31 cellular contexts compared by ENCODE assay signal in the genomic region with DNA sequence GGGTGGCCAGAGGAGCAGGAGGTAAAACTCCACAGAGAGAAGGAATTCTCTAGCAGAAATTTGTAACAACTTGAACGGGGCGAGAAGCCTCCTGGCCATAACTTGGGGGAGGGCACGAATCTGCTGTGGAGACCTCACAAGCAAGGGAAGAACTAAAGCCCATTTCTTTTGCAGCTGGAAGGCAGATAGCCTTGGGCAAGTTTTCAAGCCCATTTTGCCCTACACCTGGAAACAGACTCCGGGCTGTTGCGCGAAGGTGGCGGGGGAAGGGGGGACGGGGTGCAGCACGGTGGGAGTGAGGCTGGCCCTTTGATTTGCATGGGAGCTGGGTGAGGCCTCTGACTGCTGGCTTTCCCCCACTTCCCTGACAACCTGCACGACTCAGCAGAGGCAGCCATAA.
"Had no signal": no experiment of that assay in that cellular context is flagged by ENCODE, and none has a peak within 500 bp of the region (broad histone marks: within the 10 kb centered on the region; RNA-seq: fewer than 3 reads in every experiment).

No MANE protein-coding gene starts in this region.

- H3K27me3 ChIP-seq: ascending aorta, cardiac muscle cell had no signal

- H3K4me3 Mint-ChIP-seq: activated B cell treated with CpG ODN at 0.5 μM for 24 hours; activated CD8-positive, alpha-beta memory T cell treated with anti-CD3 and anti-CD28 coated beads, Interleukin-2, amount 10 ng/mL, durations not matched to agents 7 days and 5 days; activated CD8-positive, alpha-beta T cell treated with anti-CD3 and anti-CD28 coated beads, Interleukin-2, amount 10 ng/mL, durations not matched to agents 7 days and 5 days; activated naive CD4-positive, alpha-beta T cell treated with anti-CD3 and anti-CD28 coated beads, Interleukin-2, amount 10 ng/mL, durations not matched to agents 7 days and 5 days; activated naive CD8-positive, alpha-beta T cell treated with anti-CD3 and anti-CD28 coated beads, Interleukin-2, amount 10 ng/mL, durations not matched to agents 7 days and 5 days; activated T-cell treated with anti-CD3 and anti-CD28 coated beads, Interleukin-2, amount 50 U/mL, for 72 hours; brain; dendritic cell treated with granulocyte-macrophage colony-stimulating factor and Interleukin-4, amounts not matched to agents 40 ng/mL and 50 ng/mL, for 4 days; endodermal cell; T-helper 17 cell; T-helper 2 cell treated with Interferon-gamma antibody and Interleukin-4, amounts not matched to agents 5 μg/mL and 100 μg/mL, for 36 hours had no signal

- FAIRE-seq: frontal cortex had no signal

- H3K27ac ChIP-seq: ascending aorta, breast epithelium, cardiac muscle cell, coronary artery, dorsolateral prefrontal cortex, WERI-Rb-1 had no signal

- H3K9me3 Mint-ChIP-seq: activated B cell treated with CpG ODN at 0.5 μM for 24 hours; activated naive CD4-positive, alpha-beta T cell treated with anti-CD3 and anti-CD28 coated beads, Interleukin-2, amount 10 ng/mL, durations not matched to agents 7 days and 5 days; activated naive CD8-positive, alpha-beta T cell treated with anti-CD3 and anti-CD28 coated beads, Interleukin-2, amount 10 ng/mL, durations not matched to agents 7 days and 5 days; dendritic cell treated with granulocyte-macrophage colony-stimulating factor and Interleukin-4, amounts not matched to agents 40 ng/mL and 50 ng/mL, for 4 days; T-helper 2 cell treated with Interferon-gamma antibody and Interleukin-4, amounts not matched to agents 5 μg/mL and 100 μg/mL, for 36 hours had no signal

- ATAC-seq: activated CD4-positive, CD25-positive, alpha-beta regulatory T cell treated with anti-CD3 and anti-CD28 coated beads, Interleukin-2, amount 50 U/mL, for 24 hours; activated CD8-positive, alpha-beta memory T cell treated with anti-CD3 and anti-CD28 coated beads, Interleukin-2, amount 10 ng/mL, durations not matched to agents 7 days and 5 days; activated CD8-positive, alpha-beta T cell treated with anti-CD3 and anti-CD28 coated beads, Interleukin-2, amount 10 ng/mL, durations not matched to agents 7 days and 5 days; activated naive CD4-positive, alpha-beta T cell treated with anti-CD3 and anti-CD28 coated beads, Interleukin-2, amount 50 U/mL, for 72 hours; activated T-cell treated with anti-CD3 and anti-CD28 coated beads, Interleukin-2, amount 50 U/mL, for 72 hours; esophagus mucosa; T-helper 17 cell had no signal

- DNase-seq: activated B cell treated with CpG ODN at 0.5 μM for 24 hours; activated CD8-positive, alpha-beta memory T cell treated with anti-CD3 and anti-CD28 coated beads, Interleukin-2, amount 50 U/mL, for 4 hours; activated gamma-delta T cell; activated naive CD4-positive, alpha-beta T cell; activated T-cell treated with anti-CD3 and anti-CD28 coated beads, Interleukin-2, amount 50 U/mL, for 1 hour; central memory CD4-positive, alpha-beta T cell; cerebellar nuclear complex; effector memory CD4-positive, alpha-beta T cell; foreskin fibroblast; head of caudate nucleus; T-helper 17 cell; T1000 had no signal

- H3K36me3 ChIP-seq: ascending aorta, breast epithelium, cardiac muscle cell, WERI-Rb-1 had no signal

- H3K4me1 Mint-ChIP-seq: activated B cell treated with CpG ODN at 0.5 μM for 24 hours; activated CD8-positive, alpha-beta memory T cell treated with anti-CD3 and anti-CD28 coated beads, Interleukin-2, amount 10 ng/mL, durations not matched to agents 7 days and 5 days; activated naive CD4-positive, alpha-beta T cell treated with anti-CD3 and anti-CD28 coated beads, Interleukin-2, amount 10 ng/mL, durations not matched to agents 7 days and 5 days; activated naive CD8-positive, alpha-beta T cell treated with anti-CD3 and anti-CD28 coated beads, Interleukin-2, amount 10 ng/mL, durations not matched to agents 7 days and 5 days; T-helper 17 cell had no signal

- H3K27me3 Mint-ChIP-seq: brain had no signal

- H3K36me3 Mint-ChIP-seq: activated CD8-positive, alpha-beta memory T cell treated with anti-CD3 and anti-CD28 coated beads, Interleukin-2, amount 10 ng/mL, durations not matched to agents 7 days and 5 days; activated naive CD4-positive, alpha-beta T cell treated with anti-CD3 and anti-CD28 coated beads, Interleukin-2, amount 10 ng/mL, durations not matched to agents 7 days and 5 days; activated naive CD8-positive, alpha-beta T cell treated with anti-CD3 and anti-CD28 coated beads, Interleukin-2, amount 10 ng/mL, durations not matched to agents 7 days and 5 days had no signal

- H3K4me1 ChIP-seq: breast epithelium had no signal

- H3K9me3 ChIP-seq: ascending aorta had no signal

- H3K4me3 ChIP-seq: ascending aorta, breast epithelium, cardiac muscle cell, coronary artery, dorsolateral prefrontal cortex had no signal

- H3K27ac Mint-ChIP-seq: activated B cell treated with CpG ODN at 0.5 μM for 24 hours; activated CD8-positive, alpha-beta memory T cell treated with anti-CD3 and anti-CD28 coated beads, Interleukin-2, amount 10 ng/mL, durations not matched to agents 7 days and 5 days; activated CD8-positive, alpha-beta T cell treated with anti-CD3 and anti-CD28 coated beads, Interleukin-2, amount 10 ng/mL, durations not matched to agents 7 days and 5 days; activated naive CD4-positive, alpha-beta T cell treated with anti-CD3 and anti-CD28 coated beads, Interleukin-2, amount 10 ng/mL, durations not matched to agents 7 days and 5 days; activated naive CD4-positive, alpha-beta T cell treated with anti-CD3 and anti-CD28 coated beads, Interleukin-2, amount 50 U/mL, for 72 hours; activated naive CD8-positive, alpha-beta T cell treated with anti-CD3 and anti-CD28 coated beads, Interleukin-2, amount 10 ng/mL, durations not matched to agents 7 days and 5 days; activated T-cell treated with anti-CD3 and anti-CD28 coated beads, Interleukin-2, amount 50 U/mL, for 72 hours; dendritic cell treated with granulocyte-macrophage colony-stimulating factor and Interleukin-4, amounts not matched to agents 40 ng/mL and 50 ng/mL, for 4 days; endodermal cell; T-helper 17 cell; T-helper 2 cell treated with Interferon-gamma antibody and Interleukin-4, amounts not matched to agents 5 μg/mL and 100 μg/mL, for 36 hours had no signal
